ENCODE assay signal across 1 cellular context in genomic region chr2:212766921-212767320, GRCh38.
TF ChIP-seq lines count a peak whose summit lies in the region.

No MANE protein-coding gene starts in this region.

TF ChIP-seq in HEK293, 187 proteins besides CTCF, POLR2A, EP300 and RAD21 (continued from another document and continues in another):
- TF ChIP-seq INSM2 (tag by site-specific recombination; IDR thresholded peaks at IDR 0.05) (no peak), ZBTB8A (tag by site-specific recombination; IDR thresholded peaks at IDR 0.05) (0 out of 2 replicates have a peak, but pooled peaks have one; percentile 36), GLI4 (tag by site-specific recombination; IDR thresholded peaks at IDR 0.05) (no peak), BCL6B (tag by site-specific recombination; IDR thresholded peaks at IDR 0.05) (peak; percentile 63), MZF1 (tag by site-specific recombination; IDR thresholded peaks at IDR 0.05; ENCODE audit: borderline replicate concordance) (no peak; the same call in 1 of the 2 replicates), ZNF677 (tag by site-specific recombination; IDR thresholded peaks at IDR 0.05) (no peak), ZNF777 (tag by site-specific recombination; IDR thresholded peaks at IDR 0.05; ENCODE audit: borderline replicate concordance) (no peak), ZBTB7A (tag by site-specific recombination; IDR thresholded peaks at IDR 0.05; ENCODE audit: low read depth) (no peak), ZFP3 (tag by site-specific recombination; IDR thresholded peaks at IDR 0.05; ENCODE audit: low read depth) (no peak), ZFP37 (tag by site-specific recombination; IDR thresholded peaks at IDR 0.05) (no peak), ZNF510 (tag by site-specific recombination; IDR thresholded peaks at IDR 0.05; ENCODE audit: insufficient replicate concordance) (no peak), ZNF350 (tag by site-specific recombination; IDR thresholded peaks at IDR 0.05) (0 out of 2 replicates have a peak, but pooled peaks have one; percentile 68), OVOL3 (tag by site-specific recombination; IDR thresholded peaks at IDR 0.05) (peak; percentile 83), ZNF121 (tag by site-specific recombination; IDR thresholded peaks at IDR 0.05) (no peak), ZNF600 (tag by site-specific recombination; IDR thresholded peaks at IDR 0.05) (no peak), ZSCAN30 (tag by site-specific recombination; IDR thresholded peaks at IDR 0.05) (no peak), PRDM6 (tag by site-specific recombination; IDR thresholded peaks at IDR 0.05) (peak; percentile 90), ZNF626 (tag by site-specific recombination; IDR thresholded peaks at IDR 0.05) (no peak), ZNF423 (tag by site-specific recombination; IDR thresholded peaks at IDR 0.05) (no peak), ZNF157 (tag by site-specific recombination; IDR thresholded peaks at IDR 0.05) (no peak), ZSCAN23 (tag by site-specific recombination; IDR thresholded peaks at IDR 0.05) (no peak), AEBP2 (tag by site-specific recombination; IDR thresholded peaks at IDR 0.05; ENCODE audit: borderline replicate concordance) (no peak), ZBTB1 (tag by site-specific recombination; IDR thresholded peaks at IDR 0.05) (no peak), KLF16 (tag by site-specific recombination; IDR thresholded peaks at IDR 0.05) (no peak), ZSCAN4 (tag by site-specific recombination; IDR thresholded peaks at IDR 0.05) (no peak), ZNF2 (tag by site-specific recombination; IDR thresholded peaks at IDR 0.05) (no peak), ZNF404 (tag by site-specific recombination; IDR thresholded peaks at IDR 0.05) (no peak), ZNF561 (tag by site-specific recombination; IDR thresholded peaks at IDR 0.05; ENCODE audit: borderline replicate concordance) (no peak), ZNF223 (tag by site-specific recombination; IDR thresholded peaks at IDR 0.05) (no peak), ZNF624 (tag by site-specific recombination; IDR thresholded peaks at IDR 0.05) (no peak), ZNF366 (tag by site-specific recombination; conservative IDR thresholded peaks at IDR 0.05) (peak; percentile 88), ZBTB21 (tag by site-specific recombination; IDR thresholded peaks at IDR 0.05) (no peak), SP7 (tag by site-specific recombination; IDR thresholded peaks at IDR 0.05) (peak; percentile 79), ZNF248 (tag by site-specific recombination; IDR thresholded peaks at IDR 0.05) (no peak), ZNF280C (tag by site-specific recombination; IDR thresholded peaks at IDR 0.05) (no peak), ZNF791 (tag by site-specific recombination; IDR thresholded peaks at IDR 0.05) (no peak), ZSCAN5A (tag by site-specific recombination; IDR thresholded peaks at IDR 0.05) (no peak), ZBTB11 (tag by site-specific recombination; conservative IDR thresholded peaks at IDR 0.05; ENCODE audit: low read depth) (no peak), ZNF585B (tag by site-specific recombination; IDR thresholded peaks at IDR 0.05) (no peak), ZNF302 (tag by site-specific recombination; IDR thresholded peaks at IDR 0.05; ENCODE audit: low read depth) (no peak), ZNF518A (tag by site-specific recombination; conservative IDR thresholded peaks at IDR 0.05; ENCODE audit: low read depth) (no peak), ZNF792 (tag by site-specific recombination; IDR thresholded peaks at IDR 0.05) (no peak), HOXD13 (CRISPR knock-in tag; IDR thresholded peaks at IDR 0.05; ENCODE audit: borderline replicate concordance) (peak; percentile 82; the same call in 1 of the 2 replicates), PRDM1 (tag by site-specific recombination; IDR thresholded peaks at IDR 0.05) (no peak), GFI1B (tag by site-specific recombination; IDR thresholded peaks at IDR 0.05) (no peak), ZNF19 (tag by site-specific recombination; IDR thresholded peaks at IDR 0.05; ENCODE audit: low read depth) (0 out of 2 replicates have a peak, but pooled peaks have one; percentile 66), OSR2 (tag by site-specific recombination; IDR thresholded peaks at IDR 0.05) (peak; percentile 97)
